8 cellular contexts compared by ENCODE assay signal in the genomic region with DNA sequence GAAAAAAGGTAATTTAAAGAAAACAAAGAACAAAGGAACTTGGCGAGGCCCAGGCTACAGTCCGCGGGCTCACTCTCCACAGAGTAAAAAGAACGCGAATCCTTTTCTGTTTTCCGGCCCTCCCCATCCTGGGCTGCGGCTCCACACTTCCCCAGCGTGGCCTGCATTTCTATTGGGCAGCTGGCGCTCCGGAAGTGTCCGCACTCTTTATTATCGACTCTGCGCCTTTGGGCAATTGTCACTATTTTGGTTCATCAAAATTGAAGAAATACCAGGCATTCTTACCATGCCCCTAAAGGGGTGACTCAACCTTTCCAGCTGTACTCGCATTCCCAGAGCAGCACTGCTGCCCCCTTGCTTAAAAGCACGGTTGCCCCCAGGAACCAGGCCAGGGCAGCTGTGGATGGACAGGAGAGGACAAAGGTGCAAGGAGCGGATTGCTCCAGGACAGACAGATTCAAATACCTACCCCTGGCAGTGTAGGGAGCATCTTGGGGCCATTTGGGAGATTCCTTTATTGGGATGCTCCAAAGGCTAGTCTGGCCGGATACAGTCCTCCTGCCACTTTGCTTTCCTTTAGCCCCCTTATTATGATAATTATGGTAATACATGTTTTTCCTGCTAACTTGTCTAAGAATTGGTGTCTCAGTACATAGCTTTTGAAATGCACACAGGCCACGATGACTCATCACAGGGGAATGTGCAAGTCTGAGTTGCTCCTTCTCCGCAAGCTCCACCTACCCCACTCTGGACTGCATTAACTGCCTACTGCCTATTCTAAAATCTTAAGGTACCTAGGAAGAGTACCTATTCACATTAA. TPM values are rescaled to one million over a fixed set of nuclear protein-coding genes. Genes with fewer than 3 reads are reported as not detected.
A peak's percentile ranks its signal among the peaks of the same experiment; 100 is the strongest.
DNase-seq lines count a peak whose midpoint lies in the region; ATAC-seq and TF ChIP-seq lines count a peak whose summit lies in the region.

No MANE protein-coding gene starts in this region.

- no peaks in the 10 kb centered on the region for H3K9me3 Mint-ChIP-seq in activated CD8-positive, alpha-beta T cell treated with anti-CD3 and anti-CD28 coated beads for 36 hours

- H3K36me3 ChIP-seq in effector memory CD4-positive, alpha-beta T cell (ENCODE audit: control insufficient read depth, insufficient read depth, low read length) = no peaks in the 10 kb centered on the region

- H3K9me3 ChIP-seq in effector memory CD4-positive, alpha-beta T cell (ENCODE audit: control insufficient read depth, low read length) = no peaks in the 10 kb centered on the region

- peaks cover 3% of the 10 kb centered on the region for H3K36me3 Mint-ChIP-seq in activated CD8-positive, alpha-beta T cell treated with anti-CD3 and anti-CD28 coated beads for 36 hours (ENCODE audit: low read depth)

- peak overlapping the region; percentile 89 for H3K4me3 Mint-ChIP-seq in activated CD8-positive, alpha-beta T cell treated with anti-CD3 and anti-CD28 coated beads for 36 hours

- H3K27me3 ChIP-seq in effector memory CD4-positive, alpha-beta T cell (replicated peaks; ENCODE audit: control insufficient read depth, insufficient read depth, low read length, poor library complexity, severe bottlenecking) = no peaks in the 10 kb centered on the region

- peak overlapping the region; percentile 63 for H3K4me3 ChIP-seq in effector memory CD4-positive, alpha-beta T cell (ENCODE audit: insufficient read depth, low read depth, low read length, poor library complexity, severe bottlenecking)

- in situ Hi-C loops in GM13977 (cut with MboI; ENCODE audit: low pct_unique_long_range_greater_than_20kb, low sequenced_read_pairs, unreplicated experiment) = no loop called here

- peak; percentile 89 for ATAC-seq in activated CD8-positive, alpha-beta T cell treated with anti-CD3 and anti-CD28 coated beads for 36 hours

- peak overlapping the region; percentile 64 for H3K27ac ChIP-seq in effector memory CD4-positive, alpha-beta T cell (ENCODE audit: insufficient read depth, low read length, poor library complexity, severe bottlenecking)

- CTCF ChIA-PET in activated CD8-positive, alpha-beta T cell treated with anti-CD3 and anti-CD28 coated beads for 36 hours (lab: Charles Lee) = interaction anchor here (1.1 to 1.9 kb wide), 4 partner anchors 50 to 104 kb away, joined by 3 to 6 read pairs (median 4); partner anchors contain the start of gene SLFN12L

- DNase-seq in GM13977 (ENCODE audit: low spot score) = peak; percentile 47
- DNase-seq in LHCN-M2 (ENCODE audit: low read depth) = peak; percentile 100
- peak; percentile 85 for DNase-seq in activated CD8-positive, alpha-beta T cell treated with anti-CD3 and anti-CD28 coated beads for 36 hours
- DNase-seq in effector memory CD4-positive, alpha-beta T cell = peak in 2 of 3 donors; percentile 23 to 35
- peak; percentile 38 for DNase-seq in medulla oblongata (ENCODE audit: extremely low spot score)
- peak; percentile 53 for DNase-seq in stimulated activated CD8-positive, alpha-beta memory T cell treated with anti-CD3 and anti-CD28 coated beads, Interleukin-12 subunit alpha, Interleukin-12 subunit beta, amount 100 ng/mL, for 4 hours (ENCODE audit: low read depth)
- DNase-seq in DMS79 treated with DMSO at 0.1 percent for 48 hours (lab: John Stamatoyannopoulos, UW) = no peak
- no peak for DNase-seq in NCI-H1092 treated with DMSO at 0.1 percent for 48 hours (lab: John Stamatoyannopoulos, UW)

- no peak for TF ChIP-seq CTCF in GM13977 (IDR thresholded peaks at IDR 0.05; ENCODE audit: extremely low read depth, insufficient read depth, missing control alignments)
- no peak for TF ChIP-seq CTCF in activated CD8-positive, alpha-beta T cell treated with anti-CD3 and anti-CD28 coated beads for 36 hours (IDR thresholded peaks at IDR 0.05)

- no peaks in the 10 kb centered on the region for H3K27me3 Mint-ChIP-seq in activated CD8-positive, alpha-beta T cell treated with anti-CD3 and anti-CD28 coated beads for 36 hours

- peaks cover 13% of the 10 kb centered on the region for H3K4me1 ChIP-seq in effector memory CD4-positive, alpha-beta T cell (ENCODE audit: control insufficient read depth, insufficient read depth, low read length, poor library complexity, severe bottlenecking)

- peaks cover 35% of the 10 kb centered on the region for H3K4me1 Mint-ChIP-seq in activated CD8-positive, alpha-beta T cell treated with anti-CD3 and anti-CD28 coated beads for 36 hours (ENCODE audit: low read depth)

- H3K27ac Mint-ChIP-seq in activated CD8-positive, alpha-beta T cell treated with anti-CD3 and anti-CD28 coated beads for 36 hours = peak overlapping the region; percentile 92

- intact Hi-C loops in activated CD8-positive, alpha-beta T cell treated with anti-CD3 and anti-CD28 coated beads for 36 hours (cut with micrococcal nuclease) = no loop called here

- POLR2A ChIA-PET in activated CD8-positive, alpha-beta T cell treated with anti-CD3 and anti-CD28 coated beads for 36 hours (lab: Charles Lee) = interaction anchor here (0.5 to 1.9 kb wide), 8 partner anchors 15 to 219 kb away, joined by 3 to 16 read pairs (median 3); partner anchors contain the start of genes SLFN11, SLFN12L and SLFN13

RNA-seq across cellular contexts. Expression of gene SLFN12, which starts 1.0 kb away (rescaled TPM):
- 33.7 and 34.8 TPM in 2 replicates for total RNA-seq in LHCN-M2 (2014; rRNA removed)
- 12.1 TPM for polyA plus RNA-seq in LHCN-M2 (2012)
- total RNA-seq in activated CD8-positive, alpha-beta T cell treated with anti-CD3 and anti-CD28 coated beads for 36 hours = 1 to 10 TPM; 5.1 to 6.3 TPM

RNA-seq across cellular contexts. Expression of gene SLFN13, which starts 15.3 kb away (rescaled TPM):
- total RNA-seq in LHCN-M2 (2014; rRNA removed) = 0.92 and 1.2 TPM in 2 replicates
- 0.74 TPM for polyA plus RNA-seq in LHCN-M2 (2012)
- 10 to 100 TPM; 39.9 to 41.8 TPM for total RNA-seq in activated CD8-positive, alpha-beta T cell treated with anti-CD3 and anti-CD28 coated beads for 36 hours

RNA-seq across cellular contexts. Expression of gene SLFN11, which starts 59.9 kb away (rescaled TPM):
- total RNA-seq in LHCN-M2 (2014; rRNA removed) = 22.7 and 23.1 TPM in 2 replicates
- polyA plus RNA-seq in LHCN-M2 (2012) = 6.0 TPM
- 100 to 1,000 TPM in 1 of 2 experiments, 10 to 100 TPM in 1; 95.8 to 106 TPM for total RNA-seq in activated CD8-positive, alpha-beta T cell treated with anti-CD3 and anti-CD28 coated beads for 36 hours

Comparison
In these comparisons a context has a peak if more than half of its experiments do, and no peak if none do; other contexts are left out.
1. DNase-seq: peak in GM13977 (single experiment), LHCN-M2 (single experiment), activated CD8-positive, alpha-beta T cell treated with anti-CD3 and anti-CD28 coated beads for 36 hours (single experiment), effector memory CD4-positive, alpha-beta T cell (2 of 3), medulla oblongata (single experiment) and stimulated activated CD8-positive, alpha-beta memory T cell treated with anti-CD3 and anti-CD28 coated beads, Interleukin-12 subunit alpha, Interleukin-12 subunit beta, amount 100 ng/mL, for 4 hours (single experiment); none in DMS79 treated with DMSO at 0.1 percent for 48 hours (single experiment) and NCI-H1092 treated with DMSO at 0.1 percent for 48 hours (single experiment).
2. RNA of gene SLFN13, which starts 15.3 kb away (total RNA-seq): 39.9 to 41.8 TPM in activated CD8-positive, alpha-beta T cell treated with anti-CD3 and anti-CD28 coated beads for 36 hours; 0.92 to 1.2 TPM in LHCN-M2; every median in the first group is over 10 times any median in the second.